1 cellular context compared by ENCODE assay signal in genomic region chrX:24341795-24342194, GRCh38.
TF ChIP-seq lines count a peak whose summit lies in the region.

No MANE protein-coding gene starts in this region.

TF ChIP-seq in WTC11, 78 proteins besides CTCF, POLR2A, EP300 and RAD21 (continued from another document):
- no peak for TF ChIP-seq TP53 (CRISPR knock-in tag; IDR thresholded peaks at IDR 0.05)
